Comparison of ENCODE assay signal across 23 cellular contexts in the genomic region with DNA sequence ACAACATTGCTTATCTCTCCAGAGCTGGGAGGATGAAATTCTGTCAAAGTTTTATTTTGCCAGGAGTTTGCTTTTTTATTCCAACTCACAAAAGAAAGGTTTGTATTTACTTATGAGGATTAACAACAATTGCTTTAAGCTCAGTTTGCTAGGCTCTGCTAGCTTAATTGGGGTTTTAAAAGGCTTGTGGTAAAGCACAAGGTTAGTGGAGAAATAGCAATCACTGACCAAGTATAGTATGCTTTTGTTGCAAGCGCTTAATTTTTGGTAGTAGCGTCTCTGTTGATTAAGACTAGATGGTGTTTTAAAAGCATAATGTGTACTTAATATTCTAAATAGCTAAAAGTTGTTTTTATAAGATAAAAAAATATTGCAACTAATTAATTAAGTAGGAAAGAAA. TPM values are rescaled to one million over a fixed set of nuclear protein-coding genes. Genes with fewer than 3 reads are reported as not detected.
"Had no signal": no experiment of that assay in that cellular context is flagged by ENCODE, and none has a peak within 500 bp of the region (broad histone marks: within the 10 kb centered on the region; RNA-seq: fewer than 3 reads in every experiment).

No MANE protein-coding gene starts in this region.

- H3K36me3 ChIP-seq: neutrophil, right atrium auricular region, sigmoid colon had no signal

- H3K4me1 ChIP-seq: right atrium auricular region, sigmoid colon had no signal

- ATAC-seq: left colon; left ventricle myocardium superior; natural killer cell treated with Interleukin-12 subunit alpha and Interleukin-12 subunit beta and Interleukin-15 and Interleukin-18, amount 100 ng/mL, for 72 hours had no signal

- H3K79me2 ChIP-seq: hepatocyte had no signal

- DNase-seq: effector CD4-positive, alpha-beta T cell; endodermal cell; erythroblast; foreskin melanocyte; head of caudate nucleus; left colon; left ventricle myocardium superior; mesenchymal stem cell; midbrain; posterior cingulate gyrus; sigmoid colon; stimulated activated CD4-positive, alpha-beta T cell treated with anti-CD3 and anti-CD28 coated beads, Interleukin-12 subunit alpha, Interleukin-12 subunit beta, amount 100 ng/mL, for 4 hours; stimulated activated naive CD4-positive, alpha-beta T cell; trophoblast cell had no signal

- H3K4me2 ChIP-seq: hepatocyte had no signal

- H3K9me3 ChIP-seq: neutrophil, right atrium auricular region, sigmoid colon had no signal

- H3K4me3 ChIP-seq: coronary artery, hepatocyte, lung, right atrium auricular region, sigmoid colon, skin epidermis had no signal

- H3K27ac ChIP-seq: coronary artery, hepatocyte, neutrophil, right atrium auricular region, sigmoid colon, skin epidermis had no signal

- H3K27me3 ChIP-seq: hepatocyte, neutrophil, right atrium auricular region, sigmoid colon had no signal

RNA-seq across cellular contexts. Expression of gene TINAG, which starts 45.7 kb away (rescaled TPM):
- polyA plus RNA-seq: endothelial cell of umbilical vein, lung, urinary bladder had no signal
